ENCODE assay signal across 10 cellular contexts in genomic region chr17:44083250-44083849, GRCh38. TPM values are rescaled to one million over a fixed set of nuclear protein-coding genes. Genes with fewer than 3 reads are reported as not detected.
DNase-seq lines count a peak whose midpoint lies in the region; ATAC-seq and TF ChIP-seq lines count a peak whose summit lies in the region.
"Had no signal": no experiment of that assay in that cellular context is flagged by ENCODE, and none has a peak within 500 bp of the region (broad histone marks: within the 10 kb centered on the region; RNA-seq: fewer than 3 reads in every experiment).

No MANE protein-coding gene starts in this region.

- no peaks in the 10 kb centered on the region for H3K9me3 ChIP-seq in heart right ventricle
- H3K9me3 ChIP-seq in naive thymus-derived CD4-positive, alpha-beta T cell (ENCODE audit: control insufficient read depth in 2 of 3, low read length in 3 of 3): no peaks in the 10 kb centered on the region

- H3K36me3 ChIP-seq in H7 (replicated peaks; ENCODE audit: control insufficient read depth, insufficient read depth, low read length): peaks cover 20% of the 10 kb centered on the region
- peaks cover 0 to 100% (median 72%) of the 10 kb centered on the region in 9 donors for H3K36me3 ChIP-seq in heart right ventricle
- H3K36me3 ChIP-seq in naive thymus-derived CD4-positive, alpha-beta T cell (ENCODE audit: control insufficient read depth in 2 of 3, insufficient read depth in 3 of 3, low read length in 3 of 3): peaks cover 0 to 86% (median 14%) of the 10 kb centered on the region in 3 experiments

- no peaks in the 10 kb centered on the region for H3K27me3 ChIP-seq in H7 (ENCODE audit: control insufficient read depth, insufficient read depth, low read length)
- no peaks in the 10 kb centered on the region for H3K27me3 ChIP-seq in heart right ventricle
- no peaks in the 10 kb centered on the region for H3K27me3 ChIP-seq in naive thymus-derived CD4-positive, alpha-beta T cell (ENCODE audit: control insufficient read depth in 2 of 2, insufficient read depth in 2 of 2, low read length in 2 of 2)

- peaks cover 0 to 6% (median 0%) of the 10 kb centered on the region in 9 donors for H3K4me1 ChIP-seq in heart right ventricle
- no peaks in the 10 kb centered on the region for H3K4me1 ChIP-seq in naive thymus-derived CD4-positive, alpha-beta T cell (ENCODE audit: control insufficient read depth in 2 of 2, insufficient read depth in 2 of 2, low read length in 2 of 2)

- no peaks in the 10 kb centered on the region for H3K27me3 Mint-ChIP-seq in naive thymus-derived CD4-positive, alpha-beta T cell
- H3K27me3 Mint-ChIP-seq: naive B cell had no signal

- intact Hi-C loops in heart right ventricle (cut with DNase I): no loop called here
- intact Hi-C loops in naive thymus-derived CD4-positive, alpha-beta T cell (cut with micrococcal nuclease): no loop called here

- no peak overlapping the region for H3K27ac Mint-ChIP-seq in naive thymus-derived CD4-positive, alpha-beta T cell

- in situ Hi-C loops in SK-MEL-5 (cut with HindIII; ENCODE audit: low pct_unique_long_range_greater_than_20kb, low sequenced_read_pairs): no loop called here

- POLR2A ChIA-PET in naive thymus-derived CD4-positive, alpha-beta T cell (lab: Charles Lee): no interaction called here

- TF ChIP-seq CTCF in AG10803 (conservative IDR thresholded peaks at IDR 0.05; ENCODE audit: low read length) (peak; percentile 22), heart right ventricle (IDR thresholded peaks at IDR 0.05) (peak in 5 of 9 donors; percentile 14 to 33 (median 28))

- H3K4me3 Mint-ChIP-seq in naive thymus-derived CD4-positive, alpha-beta T cell: no peak overlapping the region
- H3K4me3 Mint-ChIP-seq: naive B cell had no signal

- no peaks in the 10 kb centered on the region for H3K9me3 Mint-ChIP-seq in naive thymus-derived CD4-positive, alpha-beta T cell
- H3K9me3 Mint-ChIP-seq: naive B cell had no signal

- peaks cover 0 to 18% (median 5%) of the 10 kb centered on the region in 5 donors for H3K36me3 Mint-ChIP-seq in naive thymus-derived CD4-positive, alpha-beta T cell

- peaks cover 0 to 13% (median 3%) of the 10 kb centered on the region in 7 donors for H3K4me1 Mint-ChIP-seq in naive thymus-derived CD4-positive, alpha-beta T cell

- no peak overlapping the region for H3K4me3 ChIP-seq in AG10803 (ENCODE audit: low read length)
- no peak overlapping the region for H3K4me3 ChIP-seq in H7 (ENCODE audit: insufficient read depth, low read depth, low read length)
- no peak overlapping the region for H3K4me3 ChIP-seq in heart right ventricle
- no peak overlapping the region for H3K4me3 ChIP-seq in naive thymus-derived CD4-positive, alpha-beta T cell (ENCODE audit: low read length)

- WGBS in heart right ventricle, 2 donors: 79 to 84% methylated on average over 12 of the region's 12 CpGs

- ATAC-seq in heart right ventricle (peak in 6 of 8 donors; percentile 8 to 39 (median 23)), GM21619 (IDR thresholded peaks at IDR 0.05; ENCODE audit: unreplicated experiment) (no peak), GM18868 (IDR thresholded peaks at IDR 0.05; ENCODE audit: unreplicated experiment) (no peak)
- ATAC-seq in naive thymus-derived CD4-positive, alpha-beta T cell: no peak

- no peak for DNase-seq in AG10803 (ENCODE audit: low read depth)
- peak; percentile 76 for DNase-seq in H7
- peak; percentile 51 for DNase-seq in SK-MEL-5 (ENCODE audit: low read depth, low spot score)
- DNase-seq in heart right ventricle: no peak
- no peak for DNase-seq in COR-L47 (lab: John Stamatoyannopoulos, UW)
- DNase-seq in naive thymus-derived CD4-positive, alpha-beta T cell: no peak
- DNase-seq: naive B cell, NCI-H187 treated with DMSO at 0.1 percent for 48 hours had no signal

- CTCF ChIA-PET in naive thymus-derived CD4-positive, alpha-beta T cell (lab: Charles Lee): interaction anchor here (0.6 to 1.1 kb wide), 4 partner anchors 10 to 90 kb away, joined by 3 to 5 read pairs (median 4); no protein-coding TSS in a partner anchor

- peak overlapping the region in 1 of 10 donors; percentile 16 for H3K27ac ChIP-seq in heart right ventricle
- H3K27ac ChIP-seq in naive thymus-derived CD4-positive, alpha-beta T cell (ENCODE audit: low read depth, low read length): no peak overlapping the region

RNA-seq across cellular contexts. Expression of gene G6PC3, which starts 12.8 kb away (rescaled TPM):
- total RNA-seq in H7 (2014; rRNA removed; shearing (Covaris generic)): 94.0 and 104 TPM in 2 replicates
- 81.4 and 84.1 TPM in 2 replicates for total RNA-seq in SK-MEL-5 (2014; rRNA removed; shearing (Covaris generic))
- polyA plus RNA-seq in SK-MEL-5 (2015; cell fraction: cytosol; rRNA removed): 256 and 299 TPM in 2 replicates
- polyA plus RNA-seq in SK-MEL-5 (2015; cell fraction: nucleus; rRNA removed): 70.1 and 97.3 TPM in 2 replicates
- total RNA-seq in heart right ventricle: 10 to 100 TPM; 28.9 to 47.3 (median 32.9) TPM
- 100 to 1,000 TPM in 1 of 2 donors, 10 to 100 TPM in 1; 78.0 to 114 TPM for polyA plus RNA-seq in heart right ventricle
- total RNA-seq in naive thymus-derived CD4-positive, alpha-beta T cell: 10 to 100 TPM in 4 of 5 experiments, 1 to 10 TPM in 1; 9.4 to 25.8 (median 13.9) TPM
- polyA plus RNA-seq in naive thymus-derived CD4-positive, alpha-beta T cell: 10 to 100 TPM; 18.3 to 18.5 TPM

RNA-seq across cellular contexts. Expression of gene LSM12, which starts 16.9 kb away (rescaled TPM):
- 101 and 109 TPM in 2 replicates for total RNA-seq in H7 (2014; rRNA removed; shearing (Covaris generic))
- 49.2 and 49.8 TPM in 2 replicates for total RNA-seq in SK-MEL-5 (2014; rRNA removed; shearing (Covaris generic))
- polyA plus RNA-seq in SK-MEL-5 (2015; cell fraction: cytosol; rRNA removed): 59.3 and 63.8 TPM in 2 replicates
- 27.6 and 38.3 TPM in 2 replicates for polyA plus RNA-seq in SK-MEL-5 (2015; cell fraction: nucleus; rRNA removed)
- total RNA-seq in heart right ventricle: 10 to 100 TPM; 37.9 to 60.7 (median 43.8) TPM
- polyA plus RNA-seq in heart right ventricle: 10 to 100 TPM; 25.2 to 41.7 TPM
- total RNA-seq in naive thymus-derived CD4-positive, alpha-beta T cell: 10 to 100 TPM; 29.3 to 67.9 (median 33.2) TPM
- 10 to 100 TPM; 69.5 to 72.5 TPM for polyA plus RNA-seq in naive thymus-derived CD4-positive, alpha-beta T cell

RNA-seq across cellular contexts. Expression of gene HDAC5, which starts 40.1 kb away (rescaled TPM):
- 72.5 and 89.0 TPM in 2 replicates for total RNA-seq in H7 (2014; rRNA removed; shearing (Covaris generic))
- 30.6 and 33.7 TPM in 2 replicates for total RNA-seq in SK-MEL-5 (2014; rRNA removed; shearing (Covaris generic))
- polyA plus RNA-seq in SK-MEL-5 (2015; cell fraction: cytosol; rRNA removed): 44.1 and 45.9 TPM in 2 replicates
- polyA plus RNA-seq in SK-MEL-5 (2015; cell fraction: nucleus; rRNA removed): 21.4 and 24.3 TPM in 2 replicates
- 10 to 100 TPM; 55.2 to 85.4 (median 68.3) TPM for total RNA-seq in heart right ventricle
- 10 to 100 TPM; 56.3 to 63.7 TPM for polyA plus RNA-seq in heart right ventricle
- total RNA-seq in naive thymus-derived CD4-positive, alpha-beta T cell: 100 to 1,000 TPM in 1 of 5 experiments, 10 to 100 TPM in 4; 15.2 to 106 (median 70.9) TPM
- polyA plus RNA-seq in naive thymus-derived CD4-positive, alpha-beta T cell: 10 to 100 TPM; 18.3 to 41.9 TPM

RNA-seq across cellular contexts. Expression of gene HROB, which starts 58.4 kb away (rescaled TPM):
- 12.9 and 15.7 TPM in 2 replicates for total RNA-seq in H7 (2014; rRNA removed; shearing (Covaris generic))
- 3.2 and 4.2 TPM in 2 replicates for total RNA-seq in SK-MEL-5 (2014; rRNA removed; shearing (Covaris generic))
- polyA plus RNA-seq in SK-MEL-5 (2015; cell fraction: cytosol; rRNA removed): 5.9 and 7.2 TPM in 2 replicates
- 10.8 and 11.4 TPM in 2 replicates for polyA plus RNA-seq in SK-MEL-5 (2015; cell fraction: nucleus; rRNA removed)
- total RNA-seq in heart right ventricle: 1 to 10 TPM in 4 of 10 donors, under 1 TPM in 6; 0.49 to 1.9 (median 0.74) TPM
- under 1 TPM; 0.28 to 0.37 TPM for polyA plus RNA-seq in heart right ventricle
- total RNA-seq in naive thymus-derived CD4-positive, alpha-beta T cell: 10 to 100 TPM in 1 of 5 experiments, 1 to 10 TPM in 2, under 1 TPM in 2; 0.76 to 12.3 (median 2.1) TPM
- under 1 TPM; 0.26 to 0.48 TPM for polyA plus RNA-seq in naive thymus-derived CD4-positive, alpha-beta T cell

Comparison
In these comparisons a context has a peak if more than half of its experiments do, and no peak if none do; other contexts are left out.
1. DNase-seq: peak in H7 (single experiment) and SK-MEL-5 (single experiment); none in AG10803 (single experiment), heart right ventricle (0 of 2), COR-L47 (single experiment) and naive thymus-derived CD4-positive, alpha-beta T cell (0 of 9).
2. ATAC-seq: peak in heart right ventricle (6 of 8); none in naive thymus-derived CD4-positive, alpha-beta T cell (single experiment), GM21619 (single experiment) and GM18868 (single experiment).